In genomic region chr4:2617955-2618354, GRCh38 we compare ENCODE assay signal across 1 cellular context.
TF ChIP-seq lines count a peak whose summit lies in the region.

No MANE protein-coding gene starts in this region.

TF ChIP-seq in K562, 482 proteins besides CTCF, POLR2A, EP300 and RAD21 (continued from another document):
- TF ChIP-seq HINFP (tag; conservative IDR thresholded peaks at IDR 0.05; ENCODE audit: low read depth) = no peak
TF ChIP-seq in K562: peak in this region for 19.
